In the genomic region with DNA sequence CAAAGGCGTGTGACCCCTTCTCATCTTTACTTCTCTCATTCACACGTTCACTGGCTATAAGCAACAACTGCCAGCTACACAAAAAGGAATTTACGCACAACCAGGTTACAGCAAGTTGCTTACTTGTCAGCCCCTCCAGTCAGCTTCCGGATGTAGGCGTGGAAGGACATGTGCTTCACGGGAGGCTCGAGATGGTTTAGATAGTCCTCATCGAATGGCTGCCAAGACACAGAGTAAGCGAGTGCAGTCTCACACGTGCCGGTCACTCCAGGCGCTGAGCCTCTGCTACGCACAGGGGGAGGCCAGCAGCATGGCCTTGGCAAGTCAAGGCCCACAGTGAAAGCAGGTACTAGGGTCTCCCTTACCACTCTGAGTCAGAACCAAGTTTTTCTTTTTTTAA, we compare ENCODE assay signal across 17 cellular contexts. TPM values are rescaled to one million over a fixed set of nuclear protein-coding genes. Genes with fewer than 3 reads are reported as not detected.
"Had no signal": no experiment of that assay in that cellular context is flagged by ENCODE, and none has a peak within 500 bp of the region (broad histone marks: within the 10 kb centered on the region; RNA-seq: fewer than 3 reads in every experiment).

No MANE protein-coding gene starts in this region.

- H3K27me3 ChIP-seq: adrenal gland, hepatocyte, neural progenitor cell, right atrium auricular region had no signal

- H3K4me1 Mint-ChIP-seq: activated B cell treated with CpG ODN at 0.5 μM for 24 hours; activated CD4-positive, alpha-beta T cell treated with anti-CD3 and anti-CD28 coated beads, Interleukin-2, amount 10 ng/mL, durations not matched to agents 24 days and 14 days; neural progenitor cell; stimulated activated memory B cell treated with anti-CD40 and anti-IgM and Interleukin-4, amounts not matched to agents 10 μg/mL and 1 μg/mL and 100 μg/mL, for 72 hours had no signal

- H3K4me3 Mint-ChIP-seq: activated B cell treated with CpG ODN at 0.5 μM for 24 hours; activated CD4-positive, alpha-beta T cell treated with anti-CD3 and anti-CD28 coated beads, Interleukin-2, amount 10 ng/mL, durations not matched to agents 24 days and 14 days; neural progenitor cell; stimulated activated memory B cell treated with anti-CD40 and anti-IgM and Interleukin-4, amounts not matched to agents 10 μg/mL and 1 μg/mL and 100 μg/mL, for 72 hours; T-helper 1 cell treated with Interleukin-12 subunit alpha and Interleukin-12 subunit beta and Interleukin-4 antibody, amounts not matched to agents 30 μg/mL and 1 μg/mL, for 36 hours had no signal

- H3K4me1 ChIP-seq: neural progenitor cell had no signal

- H3K9me3 ChIP-seq: adrenal gland, right atrium auricular region had no signal

- H3K27ac ChIP-seq: coronary artery, epithelial cell of prostate, hepatocyte, neural progenitor cell had no signal

- H3K9me3 Mint-ChIP-seq: activated B cell treated with CpG ODN at 0.5 μM for 24 hours; activated CD4-positive, alpha-beta T cell treated with anti-CD3 and anti-CD28 coated beads, Interleukin-2, amount 10 ng/mL, durations not matched to agents 24 days and 14 days; neural progenitor cell; stimulated activated memory B cell treated with anti-CD40 and anti-IgM and Interleukin-4, amounts not matched to agents 10 μg/mL and 1 μg/mL and 100 μg/mL, for 72 hours; T-helper 1 cell treated with Interleukin-12 subunit alpha and Interleukin-12 subunit beta and Interleukin-4 antibody, amounts not matched to agents 30 μg/mL and 1 μg/mL, for 36 hours had no signal

- DNase-seq: activated B cell treated with CpG ODN at 0.5 μM for 24 hours; activated CD4-positive, alpha-beta T cell treated with anti-CD3 and anti-CD28 coated beads, Interleukin-2, amount 10 ng/mL, durations not matched to agents 24 days and 14 days; activated naive CD4-positive, alpha-beta T cell; adrenal gland; central memory CD4-positive, alpha-beta T cell; effector memory CD4-positive, alpha-beta T cell; left ventricle myocardium superior; small intestine had no signal

- H3K27ac Mint-ChIP-seq: activated B cell treated with CpG ODN at 0.5 μM for 24 hours; activated CD4-positive, alpha-beta T cell treated with anti-CD3 and anti-CD28 coated beads, Interleukin-2, amount 10 ng/mL, durations not matched to agents 24 days and 14 days; neural progenitor cell; stimulated activated memory B cell treated with anti-CD40 and anti-IgM and Interleukin-4, amounts not matched to agents 10 μg/mL and 1 μg/mL and 100 μg/mL, for 72 hours; T-helper 1 cell treated with Interleukin-12 subunit alpha and Interleukin-12 subunit beta and Interleukin-4 antibody, amounts not matched to agents 30 μg/mL and 1 μg/mL, for 36 hours had no signal

- H3K4me3 ChIP-seq: adrenal gland, coronary artery, hepatocyte, neural progenitor cell, right atrium auricular region had no signal

- H3K27me3 Mint-ChIP-seq: activated B cell treated with CpG ODN at 0.5 μM for 24 hours; activated CD4-positive, alpha-beta T cell treated with anti-CD3 and anti-CD28 coated beads, Interleukin-2, amount 10 ng/mL, durations not matched to agents 24 days and 14 days; stimulated activated memory B cell treated with anti-CD40 and anti-IgM and Interleukin-4, amounts not matched to agents 10 μg/mL and 1 μg/mL and 100 μg/mL, for 72 hours had no signal

- ATAC-seq: left ventricle myocardium superior; stimulated activated memory B cell treated with anti-CD40 and anti-IgM and Interleukin-4, amounts not matched to agents 10 μg/mL and 1 μg/mL and 100 μg/mL, for 72 hours had no signal

RNA-seq across cellular contexts. Expression of a gene that starts 28.4 kb away (rescaled TPM):
- total RNA-seq: left ventricle myocardium superior, right atrium auricular region had no signal

RNA-seq across cellular contexts. Expression of a gene that starts 47.7 kb away (rescaled TPM):
- total RNA-seq: left ventricle myocardium superior, right atrium auricular region, temporal lobe, urinary bladder had no signal
